21 cellular contexts compared by ENCODE assay signal in genomic region chr11:1372660-1373059, GRCh38. TPM values are rescaled to one million over a fixed set of nuclear protein-coding genes. Genes with fewer than 3 reads are reported as not detected.
DNase-seq lines count a peak whose midpoint lies in the region; ATAC-seq, FAIRE-seq and TF ChIP-seq lines count a peak whose summit lies in the region.
"Had no signal": no experiment of that assay in that cellular context is flagged by ENCODE, and none has a peak within 500 bp of the region (broad histone marks: within the 10 kb centered on the region; RNA-seq: fewer than 3 reads in every experiment).

No MANE protein-coding gene starts in this region.

- 0 out of 2 replicates have a peak overlapping the region, but pooled peaks have one; percentile 14 for H2BK20ac ChIP-seq in IMR-90 (ENCODE audit: low read depth, low read length)

- no peak overlapping the region for H4K8ac ChIP-seq in IMR-90 (ENCODE audit: low read depth in 2 of 2, low read length in 2 of 2)

- H3K9ac ChIP-seq in HepG2 (ENCODE audit: insufficient read depth, low read depth, low read length), result no peak overlapping the region
- no peak overlapping the region for H3K9ac ChIP-seq in IMR-90 (ENCODE audit: low read depth, low read length)
- H3K9ac ChIP-seq in K562 (ENCODE audit: insufficient read depth in 1 of 2, low read depth in 2 of 2, low read length in 2 of 2), result no peak overlapping the region
- no peak overlapping the region for H3K9ac ChIP-seq in kidney (ENCODE audit: low read length in 2 of 2)
- H3K9ac ChIP-seq: GM23248 had no signal

- TF ChIP-seq EP300 in HepG2 (IDR thresholded peaks at IDR 0.05; ENCODE audit: low read depth in 2 of 2, low read length in 2 of 2) (no peak), HepG2 (CRISPR knock-in tag; IDR thresholded peaks at IDR 0.05; ENCODE audit: borderline replicate concordance) (no peak), K562 (IDR thresholded peaks at IDR 0.05; ENCODE audit: low read length) (no peak)

- H2AK5ac ChIP-seq in IMR-90 (ENCODE audit: low read depth, low read length), result peak overlapping the region; percentile 50; the same call in 1 of the 2 replicates

- H3K27me3 ChIP-seq in HepG2 (ENCODE audit: control insufficient read depth in 1 of 2, insufficient read depth in 2 of 2, low read length in 2 of 2) (peaks cover 15 to 83% of the 10 kb centered on the region in 2 experiments), right lobe of liver (no peaks in the 10 kb centered on the region), IMR-90 (ENCODE audit: control insufficient read depth, insufficient read depth, low read length) (peaks cover 2% of the 10 kb centered on the region; the same call in 1 of the 2 replicates), K562 (ENCODE audit: control insufficient read depth in 2 of 2, insufficient read depth in 2 of 2, low read length in 2 of 2) (peaks cover 30 to 89% of the 10 kb centered on the region in 2 experiments; a peak in 4 of 5 replicates)

- H2BK15ac ChIP-seq in IMR-90 (ENCODE audit: low read depth, low read length), result peak overlapping the region; percentile 51; the same call in 2 of the 3 replicates

- BruUV-seq in HepG2 (replicated peaks; lab: Mats Ljungman, UMichigan) (no TSS peak), IMR-90 (replicated peaks; lab: Mats Ljungman, UMichigan) (no TSS peak), K562 (replicated peaks; lab: Mats Ljungman, UMichigan) (no TSS peak)

- no peak overlapping the region for H3K4me2 ChIP-seq in HepG2 (ENCODE audit: low read depth, low read length)
- H3K4me2 ChIP-seq in IMR-90 (ENCODE audit: low read depth, low read length), result no peak overlapping the region
- no peak overlapping the region for H3K4me2 ChIP-seq in K562 (ENCODE audit: insufficient read depth, low read length)

- intact Hi-C loops in HepG2 (cut with micrococcal nuclease; ENCODE audit: unreplicated experiment), result no loop called here
- intact Hi-C loops in right lobe of liver (cut with DNase I), result no loop called here
- intact Hi-C loops in IMR-90 (cut with micrococcal nuclease), result no loop called here
- intact Hi-C loops in K562 (cut with micrococcal nuclease), result no loop called here
- intact Hi-C loops in kidney (cut with DNase I), result no loop called here

- H3K18ac ChIP-seq in IMR-90 (ENCODE audit: low read depth, low read length), result no peak overlapping the region

- no peak overlapping the region for H3K27ac ChIP-seq in HepG2 (ENCODE audit: extremely low read length, insufficient read depth, low read length)
- no peak overlapping the region for H3K27ac ChIP-seq in right lobe of liver
- no peak overlapping the region for H3K27ac ChIP-seq in IMR-90 (ENCODE audit: insufficient read depth, low read length)
- H3K27ac ChIP-seq in K562 (ENCODE audit: extremely low read depth, low read depth, low read length), result no peak overlapping the region
- no peak overlapping the region for H3K27ac ChIP-seq in kidney (ENCODE audit: low read depth in 2 of 2, low read length in 2 of 2)
- H3K27ac ChIP-seq: C4-2B, GM23248 had no signal

- 2% methylated on average over 7 of the region's 8 CpGs for WGBS in HepG2 (ENCODE audit: low lambda C conversion rate)
- WGBS in right lobe of liver (ENCODE audit: insufficient coverage, low coverage, low lambda C conversion rate, missing lambda C conversion rate), result 65% methylated on average over 7 of the region's 8 CpGs
- WGBS in IMR-90 (ENCODE audit: extremely low coverage in 2 of 2, insufficient read length in 1 of 2), 2 experiments, result no CpG with 5 or more reads among the region's 8 CpGs
- WGBS in K562 (ENCODE audit: insufficient coverage, low coverage, missing lambda C conversion rate), result 0% methylated on average over 8 of the region's 8 CpGs

- no peak for TF ChIP-seq CTCF in HepG2 (CRISPR knock-in tag; IDR thresholded peaks at IDR 0.05)
- no peak for TF ChIP-seq CTCF in right lobe of liver (IDR thresholded peaks at IDR 0.05)
- no peak for TF ChIP-seq CTCF in IMR-90 (conservative IDR thresholded peaks at IDR 0.05; ENCODE audit: low read depth, low read length)
- TF ChIP-seq CTCF in K562 (IDR thresholded peaks at IDR 0.05 in 2 of 3, conservative IDR thresholded peaks at IDR 0.05 in 1 of 3; ENCODE audit: insufficient read depth in 2 of 3, low read depth in 1 of 3, low read length in 3 of 3), result no peak
- TF ChIP-seq CTCF in kidney (IDR thresholded peaks at IDR 0.05; ENCODE audit: borderline replicate concordance, extremely low read depth, insufficient read depth), result no peak

- TF ChIP-seq RAD21 in HepG2 (CRISPR knock-in tag; IDR thresholded peaks at IDR 0.05), result no peak
- no peak for TF ChIP-seq RAD21 in IMR-90 (IDR thresholded peaks at IDR 0.05; ENCODE audit: low read length)
- no peak for TF ChIP-seq RAD21 in K562 (CRISPR knock-in tag; conservative IDR thresholded peaks at IDR 0.05 in 1 of 2, IDR thresholded peaks at IDR 0.05 in 1 of 2)

- H3K9me1 ChIP-seq in IMR-90 (ENCODE audit: insufficient read depth, low read length) (peaks cover 4% of the 10 kb centered on the region), K562 (ENCODE audit: control insufficient read depth, insufficient read depth, low read length) (no peaks in the 10 kb centered on the region)

- H2BK120ac ChIP-seq in IMR-90 (ENCODE audit: low read depth, low read length), result no peak overlapping the region

- no peak overlapping the region for H3K56ac ChIP-seq in IMR-90 (ENCODE audit: extremely low read depth, insufficient read depth, low read length)

- H3K4ac ChIP-seq in IMR-90 (ENCODE audit: low read depth, low read length), result no peak overlapping the region

- no peak overlapping the region for H3K14ac ChIP-seq in IMR-90 (replicated peaks; ENCODE audit: low read depth, low read length)

- no peak overlapping the region for H4K5ac ChIP-seq in IMR-90 (ENCODE audit: low read depth, low read length)

- DNase-seq in HepG2 (ENCODE audit: low spot score) (peak; percentile 30), right lobe of liver (no peak), IMR-90 (no peak), K562 (ENCODE audit: extremely low read depth in 1 of 4, low spot score in 3 of 4) (peak in 3 of 4 experiments; percentile 33 to 42 (median 34)), kidney (peak; percentile 64), NCI-H1417 (lab: John Stamatoyannopoulos, UW) (no peak)
- no peak for DNase-seq in activated CD4-positive, alpha-beta T cell treated with anti-CD3 and anti-CD28 coated beads for 4 hours
- DNase-seq: AML-193; Caco-2; CD4-positive, alpha-beta T cell; DMS153; DND-41; EL; GM23248; HCEC 1CT; Karpas-422; KBM-7 had no signal

- no peak overlapping the region for H3K23ac ChIP-seq in IMR-90 (ENCODE audit: low read depth, low read length)

- dilution Hi-C loops in IMR-90 (cut with HindIII; ENCODE audit: low sequenced_read_pairs, unreplicated experiment), result no loop called here

- no peaks in the 10 kb centered on the region for H3K36me3 ChIP-seq in HepG2 (replicated peaks in 1 of 2; ENCODE audit: control insufficient read depth in 1 of 2, insufficient read depth in 2 of 2, low read length in 2 of 2)
- H3K36me3 ChIP-seq in right lobe of liver, result no peaks in the 10 kb centered on the region
- no peaks in the 10 kb centered on the region for H3K36me3 ChIP-seq in IMR-90 (ENCODE audit: control insufficient read depth, insufficient read depth, low read length)
- no peaks in the 10 kb centered on the region for H3K36me3 ChIP-seq in K562 (ENCODE audit: control insufficient read depth, insufficient read depth, low read length)
- no peaks in the 10 kb centered on the region for H3K36me3 ChIP-seq in kidney (ENCODE audit: control insufficient read depth in 1 of 2, insufficient read depth in 2 of 2, low read length in 2 of 2)

- no peaks in the 10 kb centered on the region for H3K79me1 ChIP-seq in IMR-90 (ENCODE audit: low read depth in 1 of 2, low read length in 2 of 2)

- H2AFZ ChIP-seq in HepG2 (ENCODE audit: low read length) (no peak overlapping the region), IMR-90 (replicated peaks; ENCODE audit: low read length, poor library complexity) (no peak overlapping the region), K562 (ENCODE audit: low read depth, low read length) (no peak overlapping the region)
- H2AFZ ChIP-seq: GM23248 had no signal

- no peak overlapping the region for H3K4me3 ChIP-seq in HepG2 (replicated peaks in 1 of 3; ENCODE audit: insufficient read depth in 1 of 3, low read depth in 2 of 3, low read length in 3 of 3)
- no peak overlapping the region for H3K4me3 ChIP-seq in right lobe of liver
- no peak overlapping the region for H3K4me3 ChIP-seq in IMR-90 (ENCODE audit: insufficient read depth, low read depth, low read length)
- H3K4me3 ChIP-seq in K562, result no peak overlapping the region
- H3K4me3 ChIP-seq in kidney (ENCODE audit: low read length in 2 of 2), result no peak overlapping the region
- H3K4me3 ChIP-seq: A549, GM12878, GM23248 had no signal

- no peaks in the 10 kb centered on the region for H3K4me1 ChIP-seq in HepG2 (ENCODE audit: insufficient read depth, low read length)
- no peaks in the 10 kb centered on the region for H3K4me1 ChIP-seq in right lobe of liver
- H3K4me1 ChIP-seq in IMR-90 (ENCODE audit: control insufficient read depth, insufficient read depth, low read length), result peaks cover 6% of the 10 kb centered on the region
- peaks cover 0 to 25% of the 10 kb centered on the region in 2 experiments; a peak in 1 of 5 replicates for H3K4me1 ChIP-seq in K562 (replicated peaks in 1 of 2; ENCODE audit: control insufficient read depth in 2 of 2, insufficient read depth in 2 of 2, low read length in 2 of 2)
- no peaks in the 10 kb centered on the region for H3K4me1 ChIP-seq in kidney (ENCODE audit: control insufficient read depth in 1 of 2, insufficient read depth in 1 of 2, low read depth in 1 of 2, low read length in 2 of 2)

- POLR2A ChIA-PET in HepG2 (lab: Yijun Ruan, JAX) (no interaction called here), IMR-90 (lab: Charles Lee; ENCODE audit: unreplicated experiment) (no interaction called here), K562 (lab: Yijun Ruan, JAX) (no interaction called here)

- FAIRE-seq in HepG2 (lab: Jason Lieb, UNC) (no peak), K562 (lab: Jason Lieb, UNC) (no peak), kidney (lab: Jason Lieb, UNC) (no peak)
- FAIRE-seq: A549, GM12878 had no signal

- ATAC-seq in HepG2 (no peak), right lobe of liver (no peak), IMR-90 (ENCODE audit: low read depth) (no peak), K562 (no peak), HG02571 (IDR thresholded peaks at IDR 0.05; ENCODE audit: unreplicated experiment) (no peak)
- ATAC-seq: GM12878 had no signal

- CTCF ChIA-PET in HepG2 (lab: Yijun Ruan, JAX; ENCODE audit: low intra/inter-chr PET ratio, low total read pairs), result no interaction called here
- CTCF ChIA-PET in IMR-90 (lab: Yijun Ruan, JAX), result no interaction called here
- CTCF ChIA-PET in K562 (lab: Yijun Ruan, JAX; ENCODE audit: low intra/inter-chr PET ratio), result no interaction called here

- in situ Hi-C loops in HepG2 (cut with HindIII; ENCODE audit: extremely low pct_ligation_motif_present, low pct_unique_long_range_greater_than_20kb) (no loop called here), IMR-90 (cut with MboI; ENCODE audit: low sequenced_read_pairs) (no loop called here), K562 (cut with MboI) (no loop called here)

- no peak overlapping the region for H2AK9ac ChIP-seq in IMR-90 (replicated peaks; ENCODE audit: low read depth, low read length, poor library complexity)

- no peaks in the 10 kb centered on the region for H3K79me2 ChIP-seq in HepG2 (ENCODE audit: insufficient read depth, low read length)
- H3K79me2 ChIP-seq in K562 (ENCODE audit: control insufficient read depth, insufficient read depth, low read length), result no peaks in the 10 kb centered on the region

- TF ChIP-seq POLR2A in HepG2 (IDR thresholded peaks at IDR 0.05; ENCODE audit: insufficient read depth in 1 of 2, low read depth in 2 of 2, low read length in 2 of 2), result no peak
- TF ChIP-seq POLR2A in right lobe of liver (IDR thresholded peaks at IDR 0.05), result no peak
- no peak for TF ChIP-seq POLR2A in IMR-90 (IDR thresholded peaks at IDR 0.05; ENCODE audit: low read depth, low read length)
- no peak for TF ChIP-seq POLR2A in K562 (conservative IDR thresholded peaks at IDR 0.05)

- H4K91ac ChIP-seq in IMR-90 (ENCODE audit: insufficient read depth, low read depth, low read length), result no peak overlapping the region; the same call in 1 of the 2 replicates

- no peak overlapping the region for H2BK5ac ChIP-seq in IMR-90 (ENCODE audit: low read depth, low read length, poor library complexity, severe bottlenecking)

- H4K20me1 ChIP-seq in HepG2 (ENCODE audit: insufficient read depth, low read length) (0 out of 2 replicates have a peak, but pooled peaks cover 3% of the 10 kb centered on the region), IMR-90 (ENCODE audit: insufficient read depth, low read length) (no peaks in the 10 kb centered on the region), K562 (replicated peaks; ENCODE audit: control insufficient read depth, insufficient read depth, low read length) (no peaks in the 10 kb centered on the region; the same call in 1 of the 2 replicates)

- H3K9me3 ChIP-seq in HepG2 (ENCODE audit: low read length), result no peaks in the 10 kb centered on the region
- no peaks in the 10 kb centered on the region for H3K9me3 ChIP-seq in right lobe of liver
- H3K9me3 ChIP-seq in IMR-90 (ENCODE audit: control insufficient read depth, insufficient read depth, low read length), result no peaks in the 10 kb centered on the region
- H3K9me3 ChIP-seq in K562 (replicated peaks; ENCODE audit: control insufficient read depth, insufficient read depth, low read depth, low read length), result no peaks in the 10 kb centered on the region
- no peaks in the 10 kb centered on the region for H3K9me3 ChIP-seq in kidney (ENCODE audit: control insufficient read depth in 1 of 2, low read length in 2 of 2)
- H3K9me3 ChIP-seq: A549 had no signal

RNA-seq across cellular contexts. Expression of gene BRSK2, which starts 17.1 kb away (rescaled TPM):
- total RNA-seq in HepG2 (2016; rRNA removed; fragmentation: Illumina TruSeq; extraction: Trizol), result 0.84 and 1.1 TPM in 2 replicates
- total RNA-seq in HepG2 (2016; cell fraction: cytosol; rRNA removed; fragmentation: Illumina TruSeq; extraction: Trizol; ENCODE audit: low read depth), result 0.35 and 0.40 TPM in 2 replicates
- total RNA-seq in HepG2 (2016; cell fraction: insoluble cytoplasmic fraction; rRNA removed; fragmentation: Illumina TruSeq; extraction: Trizol), result 0.19 and 0.93 TPM in 2 replicates
- 1.1 and 1.3 TPM in 2 replicates for total RNA-seq in HepG2 (2016; cell fraction: membrane; rRNA removed; fragmentation: Illumina TruSeq; extraction: Trizol)
- total RNA-seq in HepG2 (2016; cell fraction: nucleus; rRNA removed; fragmentation: Illumina TruSeq; extraction: Trizol), result 1.3 and 1.7 TPM in 2 replicates
- 0.74 and 2.3 TPM in 2 replicates for polyA plus RNA-seq in HepG2 (2011; rRNA removed)
- polyA plus RNA-seq in HepG2 (2011; cell fraction: cytosol; rRNA removed), result 0.62 and 0.65 TPM in 2 replicates
- 7.2 and 9.9 TPM in 2 replicates for polyA plus RNA-seq in HepG2 (2011; cell fraction: nucleus; rRNA removed)
- polyA plus RNA-seq in HepG2 (2012), result 0.54 and 1.4 TPM in 2 replicates
- 0.18 and 0.59 TPM in 2 replicates for polyA plus RNA-seq in HepG2 (2016; cell fraction: cytosol; fragmentation: Illumina TruSeq; extraction: Trizol; ENCODE audit: low read depth)
- polyA plus RNA-seq in HepG2 (2016; cell fraction: insoluble cytoplasmic fraction; fragmentation: Illumina TruSeq; extraction: Trizol; ENCODE audit: low read depth), result 0.59 and 0.72 TPM in 2 replicates
- 0.64 and 0.85 TPM in 2 replicates for polyA plus RNA-seq in HepG2 (2016; cell fraction: membrane; fragmentation: Illumina TruSeq; extraction: Trizol; ENCODE audit: low read depth)
- 1.8 and 3.3 TPM in 2 replicates for polyA plus RNA-seq in HepG2 (2016; cell fraction: nucleus; fragmentation: Illumina TruSeq; extraction: Trizol; ENCODE audit: insufficient read depth, low read depth)
- polyA minus RNA-seq in HepG2 (2011; rRNA and poly(A)+ RNA removed; ENCODE audit: low replicate concordance), result 0.62 and 1.2 TPM in 2 replicates
- 0.88 and 1.3 TPM in 2 replicates for polyA minus RNA-seq in HepG2 (2011; cell fraction: cytosol; rRNA and poly(A)+ RNA removed)
- polyA minus RNA-seq in HepG2 (2011; cell fraction: nucleus; rRNA and poly(A)+ RNA removed), result 0.90 and 3.0 TPM in 2 replicates
- total RNA-seq in right lobe of liver, result under 1 TPM in 2 of 6 experiments, not detected in 4; 0.12 to 0.49 TPM
- total RNA-seq in IMR-90 (2012; rRNA removed), result under 0.01 and 0.18 TPM in 2 replicates
- polyA plus RNA-seq in IMR-90 (2012; rRNA removed), result 0.55 and 0.62 TPM in 2 replicates
- polyA plus RNA-seq in IMR-90 (2012; cell fraction: cytosol; rRNA removed), result 0.22 and 0.35 TPM in 2 replicates
- polyA plus RNA-seq in IMR-90 (2012; cell fraction: nucleus; rRNA removed; ENCODE audit: low replicate concordance), result 2.7 and 3.6 TPM in 2 replicates
- total RNA-seq in K562 (2011; cell fraction: chromatin; rRNA removed; ENCODE audit: low replicate concordance), result 0.84 and 4.1 TPM in 2 replicates
- 1.8 and 2.1 TPM in 2 replicates for total RNA-seq in K562 (2011; cell fraction: nucleolus; rRNA removed)
- total RNA-seq in K562 (2011; cell fraction: nucleoplasm; rRNA removed), result 0.84 and 1.2 TPM in 2 replicates
- not detected in 2 replicates for total RNA-seq in K562 (2014; rRNA removed)
- not detected in 2 replicates for total RNA-seq in K562 (2014; rRNA removed; fragmentation: Illumina TruSeq; extraction: Trizol)
- 0.19 TPM in 1 of 2 replicates, not detected in the other for total RNA-seq in K562 (2015; rRNA removed; fragmentation: Illumina TruSeq; extraction: Trizol)
- 0.22 TPM in 2 replicates for total RNA-seq in K562 (2021)
- 0.14 and 0.24 TPM in 2 replicates for polyA plus RNA-seq in K562 (2011; rRNA removed)
- polyA plus RNA-seq in K562 (2011; cell fraction: cytosol; rRNA removed), result 0.34 and 0.55 TPM in 2 replicates
- 0.65 and 2.2 TPM in 2 replicates for polyA plus RNA-seq in K562 (2011; cell fraction: nucleus; rRNA removed)
- 0.18 and 0.24 TPM in 2 replicates for polyA plus RNA-seq in K562 (2012)
- polyA plus RNA-seq in K562 (2014; fragmentation: Illumina TruSeq; extraction: Trizol), result 0.06 and 0.44 TPM in 2 replicates
- polyA plus RNA-seq in K562 (2014; fragmentation: Nextera tagmentation; extraction: Ambion mirVana), result not detected
- polyA plus RNA-seq in K562 (2014; rRNA removed), result 0.46 and 0.52 TPM in 2 replicates
- 0.39 TPM in 1 of 2 replicates, not detected in the other for polyA minus RNA-seq in K562 (2011; rRNA and poly(A)+ RNA removed)
- polyA minus RNA-seq in K562 (2011; cell fraction: cytosol; rRNA and poly(A)+ RNA removed), result not detected in 2 replicates
- 0.56 and 1.2 TPM in 2 replicates for polyA minus RNA-seq in K562 (2011; cell fraction: nucleus; rRNA and poly(A)+ RNA removed)
- total RNA-seq in kidney, result 1.2 TPM
- polyA plus RNA-seq in kidney (ENCODE audit: insufficient read depth, low read depth, low replicate concordance), result 0.43 TPM
- polyA plus RNA-seq: GM12878, GM23248 had no signal

Comparison
In these comparisons a context has a peak if more than half of its experiments do, and no peak if none do; other contexts are left out.
1. DNase-seq: peak in HepG2 (single experiment), K562 (3 of 4) and kidney (single experiment); none in right lobe of liver (0 of 3), IMR-90 (single experiment), NCI-H1417 (0 of 3) and activated CD4-positive, alpha-beta T cell treated with anti-CD3 and anti-CD28 coated beads for 4 hours (0 of 2).
2. Of the 241 proteins assayed by ChIP-seq in both HepG2 and K562: peak only in HepG2: NR2F6; only in K562: ESRRA; in both: FOSL1; in neither: 236; mixed calls (peak in some experiments, not most) for 2.